Comparison of ENCODE assay signal across 7 cellular contexts in genomic region chr12:6763380-6763779, GRCh38. TPM values are rescaled to one million over a fixed set of nuclear protein-coding genes. Genes with fewer than 3 reads are reported as not detected.
DNase-seq lines count a peak whose midpoint lies in the region; ATAC-seq and TF ChIP-seq lines count a peak whose summit lies in the region.

No MANE protein-coding gene starts in this region.

- DNase-seq in brain microvascular endothelial cell = no peak
- no peak for DNase-seq in lung (ENCODE audit: low spot score)
- no peak for DNase-seq in testis
- DNase-seq in stimulated activated naive CD4-positive, alpha-beta T cell treated with Interleukin-2 at 50 U/mL for 16 hours (lab: John Stamatoyannopoulos, UW) = no peak
- no peak for DNase-seq in OCI-M1 (lab: John Stamatoyannopoulos, UW)

- H3K27me3 ChIP-seq in brain microvascular endothelial cell (replicated peaks) (no peaks in the 10 kb centered on the region), lung (ENCODE audit: control insufficient read depth, insufficient read depth) (no peaks in the 10 kb centered on the region), testis (no peaks in the 10 kb centered on the region)

- H3K4me1 ChIP-seq in lung (ENCODE audit: control insufficient read depth in 2 of 2, insufficient read depth in 2 of 2, low read length in 2 of 2) (peaks cover 9 to 15% of the 10 kb centered on the region in 2 donors), testis (peaks cover 22% of the 10 kb centered on the region)

- no peak; the same call in 1 of the 2 replicates for TF ChIP-seq RAD21 in Ishikawa (IDR thresholded peaks at IDR 0.05; ENCODE audit: low read depth)

- 60 to 71% methylated on average over 4 of the region's 4 CpGs for WGBS in lung, 2 donors
- 38 to 54% methylated on average over 4 of the region's 4 CpGs for whole genome bisulfite sequencing in testis, 2 donors

- intact Hi-C loops in testis (cut with DNase I; ENCODE audit: low total_unique reads) = no loop called here

- H3K27ac ChIP-seq in brain microvascular endothelial cell = peak overlapping the region; percentile 79
- H3K27ac ChIP-seq in lung (ENCODE audit: low read depth in 1 of 2, low read length in 1 of 2) = peak overlapping the region; percentile 63 to 66
- peak overlapping the region; percentile 87 to 96 for H3K27ac ChIP-seq in testis

- TF ChIP-seq POLR2A in testis (IDR thresholded peaks at IDR 0.05) = no peak

- H3K9me3 ChIP-seq in lung (ENCODE audit: control insufficient read depth in 2 of 2, insufficient read depth in 1 of 2, low read length in 1 of 2) = no peaks in the 10 kb centered on the region
- H3K9me3 ChIP-seq in testis = no peaks in the 10 kb centered on the region

- no peak for TF ChIP-seq CTCF in brain microvascular endothelial cell (IDR thresholded peaks at IDR 0.05; ENCODE audit: low read depth, low read length, missing control alignments)
- no peak for TF ChIP-seq CTCF in lung (IDR thresholded peaks at IDR 0.05; ENCODE audit: control extremely low read depth, extremely low read depth)
- no peak for TF ChIP-seq CTCF in testis (IDR thresholded peaks at IDR 0.05)

- ATAC-seq in lung (ENCODE audit: insufficient read depth, low FRiP score) (no peak), HG03097 (IDR thresholded peaks at IDR 0.05; ENCODE audit: low FRiP score, unreplicated experiment) (no peak)

- TF ChIP-seq EP300 in Ishikawa (IDR thresholded peaks at IDR 0.05; ENCODE audit: borderline replicate concordance) = no peak

- in situ Hi-C loops in brain microvascular endothelial cell (cut with HindIII; ENCODE audit: low pct_ligation_motif_present, low sequenced_read_pairs) = no loop called here

- H3K4me3 ChIP-seq in brain microvascular endothelial cell (ENCODE audit: low read depth, low read length) (peak overlapping the region; percentile 9), lung (no peak overlapping the region), testis (peak overlapping the region in 1 of 2 donors; percentile 44)

- H3K36me3 ChIP-seq in brain microvascular endothelial cell (replicated peaks) = no peaks in the 10 kb centered on the region
- H3K36me3 ChIP-seq in lung (ENCODE audit: control insufficient read depth in 2 of 2, insufficient read depth in 2 of 2, low read length in 2 of 2) = no peaks in the 10 kb centered on the region
- H3K36me3 ChIP-seq in testis (ENCODE audit: low read depth, missing control alignments) = no peaks in the 10 kb centered on the region

TF ChIP-seq in Ishikawa, 13 proteins besides CTCF, POLR2A, EP300 and RAD21:
- TF ChIP-seq ZBTB7A (IDR thresholded peaks at IDR 0.05; ENCODE audit: low read depth) = no peak
- TF ChIP-seq, protein P1, sequence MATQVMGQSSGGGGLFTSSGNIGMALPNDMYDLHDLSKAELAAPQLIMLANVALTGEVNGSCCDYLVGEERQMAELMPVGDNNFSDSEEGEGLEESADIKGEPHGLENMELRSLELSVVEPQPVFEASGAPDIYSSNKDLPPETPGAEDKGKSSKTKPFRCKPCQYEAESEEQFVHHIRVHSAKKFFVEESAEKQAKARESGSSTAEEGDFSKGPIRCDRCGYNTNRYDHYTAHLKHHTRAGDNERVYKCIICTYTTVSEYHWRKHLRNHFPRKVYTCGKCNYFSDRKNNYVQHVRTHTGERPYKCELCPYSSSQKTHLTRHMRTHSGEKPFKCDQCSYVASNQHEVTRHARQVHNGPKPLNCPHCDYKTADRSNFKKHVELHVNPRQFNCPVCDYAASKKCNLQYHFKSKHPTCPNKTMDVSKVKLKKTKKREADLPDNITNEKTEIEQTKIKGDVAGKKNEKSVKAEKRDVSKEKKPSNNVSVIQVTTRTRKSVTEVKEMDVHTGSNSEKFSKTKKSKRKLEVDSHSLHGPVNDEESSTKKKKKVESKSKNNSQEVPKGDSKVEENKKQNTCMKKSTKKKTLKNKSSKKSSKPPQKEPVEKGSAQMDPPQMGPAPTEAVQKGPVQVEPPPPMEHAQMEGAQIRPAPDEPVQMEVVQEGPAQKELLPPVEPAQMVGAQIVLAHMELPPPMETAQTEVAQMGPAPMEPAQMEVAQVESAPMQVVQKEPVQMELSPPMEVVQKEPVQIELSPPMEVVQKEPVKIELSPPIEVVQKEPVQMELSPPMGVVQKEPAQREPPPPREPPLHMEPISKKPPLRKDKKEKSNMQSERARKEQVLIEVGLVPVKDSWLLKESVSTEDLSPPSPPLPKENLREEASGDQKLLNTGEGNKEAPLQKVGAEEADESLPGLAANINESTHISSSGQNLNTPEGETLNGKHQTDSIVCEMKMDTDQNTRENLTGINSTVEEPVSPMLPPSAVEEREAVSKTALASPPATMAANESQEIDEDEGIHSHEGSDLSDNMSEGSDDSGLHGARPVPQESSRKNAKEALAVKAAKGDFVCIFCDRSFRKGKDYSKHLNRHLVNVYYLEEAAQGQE (IDR thresholded peaks at IDR 0.05; ENCODE audit: low read depth) = no peak
- no peak for TF ChIP-seq EGR1 (IDR thresholded peaks at IDR 0.05)
- TF ChIP-seq YY1 (IDR thresholded peaks at IDR 0.05; ENCODE audit: low read depth) = no peak
- TF ChIP-seq, protein P2, sequence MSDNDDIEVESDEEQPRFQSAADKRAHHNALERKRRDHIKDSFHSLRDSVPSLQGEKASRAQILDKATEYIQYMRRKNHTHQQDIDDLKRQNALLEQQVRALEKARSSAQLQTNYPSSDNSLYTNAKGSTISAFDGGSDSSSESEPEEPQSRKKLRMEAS (IDR thresholded peaks at IDR 0.05) = peak; percentile 71
- no peak for TF ChIP-seq USF1 (IDR thresholded peaks at IDR 0.05)
TF ChIP-seq in Ishikawa: peak in this region for 1.

RNA-seq across cellular contexts. Expression of gene PTMS, which starts 2.8 kb away (rescaled TPM):
- 100 to 1,000 TPM in 1 of 2 donors, 10 to 100 TPM in 1; 65.6 to 301 TPM for total RNA-seq in lung
- polyA plus RNA-seq in lung = 100 to 1,000 TPM; 196 to 801 TPM
- total RNA-seq in testis = 10 to 100 TPM; 53.4 to 64.3 TPM
- 185 TPM for polyA plus RNA-seq in testis (ENCODE audit: insufficient read depth, low read depth, low replicate concordance)

RNA-seq across cellular contexts. Expression of gene LAG3, which starts 8.9 kb away (rescaled TPM):
- 1 to 10 TPM in 1 of 2 donors, under 1 TPM in 1; 0.82 to 1.7 TPM for total RNA-seq in lung
- 1 to 10 TPM; 1.2 to 1.7 TPM for polyA plus RNA-seq in lung
- 1 to 10 TPM; 4.1 to 7.1 TPM for total RNA-seq in testis
- polyA plus RNA-seq in testis (ENCODE audit: insufficient read depth, low read depth, low replicate concordance) = 6.3 TPM

RNA-seq across cellular contexts. Expression of gene MLF2, which starts 10.4 kb away (rescaled TPM):
- total RNA-seq in lung = 100 to 1,000 TPM in 1 of 2 donors, 10 to 100 TPM in 1; 95.9 to 160 TPM
- 100 to 1,000 TPM; 169 to 171 TPM for polyA plus RNA-seq in lung
- 100 to 1,000 TPM; 211 to 242 TPM for total RNA-seq in testis
- 177 TPM for polyA plus RNA-seq in testis (ENCODE audit: insufficient read depth, low read depth, low replicate concordance)

RNA-seq across cellular contexts. Expression of gene CD4, which starts 25.9 kb away (rescaled TPM):
- total RNA-seq in lung = 10 to 100 TPM; 60.6 to 83.7 TPM
- 10 to 100 TPM; 20.6 to 45.5 TPM for polyA plus RNA-seq in lung
- 1 to 10 TPM; 2.0 to 4.5 TPM for total RNA-seq in testis
- polyA plus RNA-seq in testis (ENCODE audit: insufficient read depth, low read depth, low replicate concordance) = 22.2 TPM

RNA-seq across cellular contexts. Expression of gene COPS7A, which starts 39.5 kb away (rescaled TPM):
- total RNA-seq in lung (10 to 100 TPM; 40.1 to 74.7 TPM), testis (10 to 100 TPM; 68.3 to 82.4 TPM)
- polyA plus RNA-seq in lung (10 to 100 TPM; 53.4 to 69.0 TPM), testis (ENCODE audit: insufficient read depth, low read depth, low replicate concordance) (69.4 TPM)
